In genomic region chr1:32356478-32356877, GRCh38 we compare ENCODE assay signal across 34 cellular contexts. TPM values are rescaled to one million over a fixed set of nuclear protein-coding genes. Genes with fewer than 3 reads are reported as not detected.
"Had no signal": no experiment of that assay in that cellular context is flagged by ENCODE, and none has a peak within 500 bp of the region (broad histone marks: within the 10 kb centered on the region; RNA-seq: fewer than 3 reads in every experiment).

No MANE protein-coding gene starts in this region.

- DNase-seq: activated B cell treated with CpG ODN at 0.5 μM for 24 hours; activated CD4-positive, alpha-beta memory T cell treated with anti-CD3 and anti-CD28 coated beads, Interleukin-2, amount 10 ng/mL, durations not matched to agents 7 days and 5 days; activated CD4-positive, alpha-beta T cell treated with anti-CD3 and anti-CD28 coated beads for 4 hours; activated CD4-positive, alpha-beta T cell treated with anti-CD3 and anti-CD28 coated beads, Interleukin-2, amount 50 U/mL, for 1 hour; activated CD4-positive, CD25-positive, alpha-beta regulatory T cell treated with anti-CD3 and anti-CD28 coated beads, Interleukin-2, amount 50 U/mL, for 72 hours; activated CD8-positive, alpha-beta memory T cell treated with anti-CD3 and anti-CD28 coated beads for 24 hours; activated effector memory CD4-positive, alpha-beta T cell treated with anti-CD3 and anti-CD28 coated beads, Interleukin-2, amount 50 U/mL, for 16 hours; activated naive CD4-positive, alpha-beta T cell treated with Interleukin-2 at 50 U/mL for 16 hours; activated naive CD8-positive, alpha-beta T cell treated with anti-CD3 and anti-CD28 coated beads, Interleukin-2, amount 10 ng/mL, durations not matched to agents 7 days and 5 days; activated T-cell treated with anti-CD3 and anti-CD28 coated beads, Interleukin-2, amount 50 U/mL, for 1 hour; amygdala; MM.1S; MV-4-11; NCI-H1092; NCI-H1436 treated with DMSO at 0.1 percent for 48 hours; NCI-H1694 treated with DMSO at 0.1 percent for 48 hours; NCI-H2029; NCI-H510A; NCI-H526; NCI-H748 treated with DMSO at 0.1 percent for 48 hours; NK-92 treated with Interleukin-12 subunit alpha and Interleukin-12 subunit beta, amount 100 ng/mL, for 24 hours; PC-3; Peyer's patch; RPMI8226; SHP77 treated with DMSO at 0.1 percent for 48 hours; SK-N-SH had no signal

- H3K9ac ChIP-seq: KMS-11, SK-N-SH had no signal

- H3K4me3 ChIP-seq: ascending aorta, cardiac muscle cell, Peyer's patch, SJSA1 had no signal

- ATAC-seq: PC-3 had no signal

- H3K27me3 ChIP-seq: ascending aorta, cardiac muscle cell, Peyer's patch, SJSA1 had no signal

- H3K4me2 ChIP-seq: KMS-11, SK-N-SH had no signal

- H3K4me3 Mint-ChIP-seq: activated B cell treated with CpG ODN at 0.5 μM for 24 hours; activated CD4-positive, alpha-beta memory T cell treated with anti-CD3 and anti-CD28 coated beads, Interleukin-2, amount 10 ng/mL, durations not matched to agents 7 days and 5 days; activated naive CD4-positive, alpha-beta T cell treated with anti-CD3 and anti-CD28 coated beads, Interleukin-2, amount 50 U/mL, for 24 hours; activated naive CD8-positive, alpha-beta T cell treated with anti-CD3 and anti-CD28 coated beads, Interleukin-2, amount 10 ng/mL, durations not matched to agents 7 days and 5 days; central memory CD8-positive, alpha-beta T cell; T-helper 1 cell treated with Interleukin-12 subunit alpha and Interleukin-12 subunit beta and Interleukin-4 antibody, amounts not matched to agents 30 μg/mL and 1 μg/mL, for 36 hours had no signal

- H3K9me3 ChIP-seq: ascending aorta, Peyer's patch, SJSA1, SK-N-SH had no signal

- H3K36me3 Mint-ChIP-seq: activated naive CD4-positive, alpha-beta T cell treated with anti-CD3 and anti-CD28 coated beads, Interleukin-2, amount 50 U/mL, for 24 hours had no signal

- H3K9me3 Mint-ChIP-seq: activated B cell treated with CpG ODN at 0.5 μM for 24 hours; activated CD4-positive, alpha-beta memory T cell treated with anti-CD3 and anti-CD28 coated beads, Interleukin-2, amount 10 ng/mL, durations not matched to agents 7 days and 5 days; activated naive CD4-positive, alpha-beta T cell treated with anti-CD3 and anti-CD28 coated beads, Interleukin-2, amount 50 U/mL, for 24 hours; activated naive CD8-positive, alpha-beta T cell treated with anti-CD3 and anti-CD28 coated beads, Interleukin-2, amount 10 ng/mL, durations not matched to agents 7 days and 5 days; central memory CD8-positive, alpha-beta T cell; T-helper 1 cell treated with Interleukin-12 subunit alpha and Interleukin-12 subunit beta and Interleukin-4 antibody, amounts not matched to agents 30 μg/mL and 1 μg/mL, for 36 hours had no signal

- H3K27ac Mint-ChIP-seq: activated B cell treated with CpG ODN at 0.5 μM for 24 hours; activated CD4-positive, alpha-beta memory T cell treated with anti-CD3 and anti-CD28 coated beads, Interleukin-2, amount 10 ng/mL, durations not matched to agents 7 days and 5 days; activated naive CD4-positive, alpha-beta T cell treated with anti-CD3 and anti-CD28 coated beads, Interleukin-2, amount 50 U/mL, for 24 hours; activated naive CD8-positive, alpha-beta T cell treated with anti-CD3 and anti-CD28 coated beads, Interleukin-2, amount 10 ng/mL, durations not matched to agents 7 days and 5 days; T-helper 1 cell treated with Interleukin-12 subunit alpha and Interleukin-12 subunit beta and Interleukin-4 antibody, amounts not matched to agents 30 μg/mL and 1 μg/mL, for 36 hours had no signal

- H3K27me3 Mint-ChIP-seq: activated B cell treated with CpG ODN at 0.5 μM for 24 hours; activated naive CD4-positive, alpha-beta T cell treated with anti-CD3 and anti-CD28 coated beads, Interleukin-2, amount 50 U/mL, for 24 hours had no signal

- H3K27ac ChIP-seq: ascending aorta, cardiac muscle cell, KMS-11, Peyer's patch, SJSA1, VCaP had no signal

- H3K36me3 ChIP-seq: cardiac muscle cell, Peyer's patch had no signal

RNA-seq across cellular contexts. Expression of gene TSSK3, which starts 5.9 kb away (rescaled TPM):
- total RNA-seq: PC-3, SJSA1 had no signal
